8 cellular contexts compared by ENCODE assay signal in genomic region chr10:14751576-14752330, GRCh38. TPM values are rescaled to one million over a fixed set of nuclear protein-coding genes. Genes with fewer than 3 reads are reported as not detected.
DNase-seq lines count a peak whose midpoint lies in the region; ATAC-seq and TF ChIP-seq lines count a peak whose summit lies in the region.

No MANE protein-coding gene starts in this region.

- no peak for TF ChIP-seq CTCF in Peyer's patch (IDR thresholded peaks at IDR 0.05)

- H3K27ac ChIP-seq in Peyer's patch, result peak overlapping the region; percentile 29 to 82 (median 73)
- H3K27ac ChIP-seq in right cardiac atrium (ENCODE audit: low read length), result peak overlapping the region; percentile 85

- intact Hi-C loops in right cardiac atrium (cut with DNase I), result no loop called here

- H3K9me3 Mint-ChIP-seq in stimulated activated memory B cell treated with anti-CD40 and anti-IgM and Interleukin-4, amounts not matched to agents 10 μg/mL and 1 μg/mL and 100 μg/mL, for 72 hours, result no peaks in the 10 kb centered on the region

- WGBS in right cardiac atrium, result 40% methylated on average over 9 of the region's 9 CpGs

- H3K27ac Mint-ChIP-seq in stimulated activated memory B cell treated with anti-CD40 and anti-IgM and Interleukin-4, amounts not matched to agents 10 μg/mL and 1 μg/mL and 100 μg/mL, for 72 hours, result peak overlapping the region; percentile 98

- H3K36me3 Mint-ChIP-seq in stimulated activated memory B cell treated with anti-CD40 and anti-IgM and Interleukin-4, amounts not matched to agents 10 μg/mL and 1 μg/mL and 100 μg/mL, for 72 hours, result no peaks in the 10 kb centered on the region

- no peak for TF ChIP-seq POLR2A in Peyer's patch (IDR thresholded peaks at IDR 0.05)

- H3K4me1 Mint-ChIP-seq in stimulated activated memory B cell treated with anti-CD40 and anti-IgM and Interleukin-4, amounts not matched to agents 10 μg/mL and 1 μg/mL and 100 μg/mL, for 72 hours, result peaks cover 64% of the 10 kb centered on the region

- no peaks in the 10 kb centered on the region for H3K36me3 ChIP-seq in Peyer's patch

- H3K4me3 ChIP-seq in Peyer's patch (no peak overlapping the region), right cardiac atrium (ENCODE audit: low read length) (no peak overlapping the region)

- H3K4me1 ChIP-seq in Peyer's patch, result peaks cover 0 to 33% (median 18%) of the 10 kb centered on the region in 4 donors
- peaks cover 6% of the 10 kb centered on the region for H3K4me1 ChIP-seq in right cardiac atrium (ENCODE audit: control insufficient read depth, insufficient read depth, low read length)

- peak overlapping the region; percentile 48 for H3K4me3 Mint-ChIP-seq in stimulated activated memory B cell treated with anti-CD40 and anti-IgM and Interleukin-4, amounts not matched to agents 10 μg/mL and 1 μg/mL and 100 μg/mL, for 72 hours

- H3K9me3 ChIP-seq in Peyer's patch, result no peaks in the 10 kb centered on the region
- no peaks in the 10 kb centered on the region for H3K9me3 ChIP-seq in right cardiac atrium (ENCODE audit: control insufficient read depth, low read length)

- ATAC-seq in GM21423 (IDR thresholded peaks at IDR 0.05; ENCODE audit: unreplicated experiment), result peak; percentile 70
- peak; percentile 88 to 90 for ATAC-seq in right cardiac atrium
- ATAC-seq in stimulated activated memory B cell treated with anti-CD40 and anti-IgM and Interleukin-4, amounts not matched to agents 10 μg/mL and 1 μg/mL and 100 μg/mL, for 72 hours, result peak; percentile 92
- ATAC-seq in HG03280 (IDR thresholded peaks at IDR 0.05; ENCODE audit: unreplicated experiment), result no peak

- H3K27me3 ChIP-seq in Peyer's patch (no peaks in the 10 kb centered on the region), right cardiac atrium (ENCODE audit: control insufficient read depth, insufficient read depth) (no peaks in the 10 kb centered on the region)

- H3K27me3 Mint-ChIP-seq in stimulated activated memory B cell treated with anti-CD40 and anti-IgM and Interleukin-4, amounts not matched to agents 10 μg/mL and 1 μg/mL and 100 μg/mL, for 72 hours, result no peaks in the 10 kb centered on the region

- DNase-seq in Peyer's patch, result peak in 2 of 3 donors; percentile 57 to 77
- peak; percentile 79 to 90 (median 88) for DNase-seq in right cardiac atrium
- no peak for DNase-seq in activated CD4-positive, alpha-beta T cell treated with anti-CD3 and anti-CD28 coated beads, Interleukin-2, amount 50 U/mL, for 4 hours
- DNase-seq in HuH-7 (ENCODE audit: low spot score), result no peak
- no peak for DNase-seq in COLO668 (lab: John Stamatoyannopoulos, UW; ENCODE audit: unreplicated experiment)

RNA-seq across cellular contexts. Expression of gene FAM107B, which starts 22.9 kb away (rescaled TPM):
- 10 to 100 TPM; 36.6 to 89.1 (median 39.6) TPM for total RNA-seq in Peyer's patch
- total RNA-seq in right cardiac atrium, result 10 to 100 TPM in 2 of 4 donors, 1 to 10 TPM in 2; 7.5 to 18.7 (median 10.0) TPM
- polyA plus RNA-seq in right cardiac atrium, result 4.3 TPM

Comparison
In these comparisons a context has a peak if more than half of its experiments do, and no peak if none do; other contexts are left out.
1. DNase-seq: peak in Peyer's patch (2 of 3) and right cardiac atrium (3 of 3); none in activated CD4-positive, alpha-beta T cell treated with anti-CD3 and anti-CD28 coated beads, Interleukin-2, amount 50 U/mL, for 4 hours (0 of 2), HuH-7 (single experiment) and COLO668 (single experiment).